Comparison of ENCODE assay signal across 8 cellular contexts in the genomic region with DNA sequence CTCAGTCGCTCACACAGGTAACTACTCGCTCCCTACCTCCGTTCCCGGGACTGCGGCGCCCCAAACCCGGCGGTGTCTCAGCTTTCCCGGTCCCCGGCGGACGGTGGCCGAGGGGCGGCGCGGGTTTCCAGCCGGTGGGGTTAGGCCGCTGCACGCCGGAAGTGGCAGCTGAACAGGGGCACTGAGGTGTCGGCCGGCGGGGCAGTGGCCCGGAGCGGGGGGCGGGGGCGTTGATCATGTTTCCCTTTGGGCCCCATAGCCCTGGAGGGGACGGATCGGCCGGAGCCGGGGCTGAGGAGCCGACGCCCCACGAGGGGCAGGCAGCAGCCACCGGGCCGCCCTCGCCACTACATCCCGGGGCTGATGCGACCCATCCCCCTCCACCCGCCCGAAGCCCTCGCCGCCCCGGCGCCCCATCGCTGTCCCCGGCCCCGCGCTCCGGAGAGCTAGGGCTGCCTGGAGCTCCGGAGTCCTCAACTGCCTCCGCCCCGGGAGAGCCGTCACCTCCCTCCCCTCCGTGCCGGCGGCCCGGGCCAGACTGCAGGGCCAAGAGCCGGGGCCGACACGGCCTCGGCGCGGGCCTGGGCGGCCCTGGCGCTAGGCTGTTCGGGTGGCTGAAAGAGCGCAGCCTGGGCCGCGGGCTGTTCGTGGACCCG. TPM values are rescaled to one million over a fixed set of nuclear protein-coding genes. Genes with fewer than 3 reads are reported as not detected.
A peak's percentile ranks its signal among the peaks of the same experiment; 100 is the strongest.
DNase-seq lines count a peak whose midpoint lies in the region; ATAC-seq, FAIRE-seq and TF ChIP-seq lines count a peak whose summit lies in the region.

Gene DCAF10 (plus strand): TSS at position 167 of the 656 bp plus-strand sequence. CDS start 70 bp downstream, at position 237.

- intact Hi-C loops in kidney (cut with DNase I), result no loop called here

- no peaks in the 10 kb centered on the region for H3K27me3 ChIP-seq in ACC112 (ENCODE audit: insufficient read depth, low read length)

- ATAC-seq in GM18519 (IDR thresholded peaks at IDR 0.05; ENCODE audit: low FRiP score, unreplicated experiment) (peak; percentile 53), HG03045 (IDR thresholded peaks at IDR 0.05; ENCODE audit: unreplicated experiment) (peak; percentile 80)
- ATAC-seq in activated CD4-positive, CD25-positive, alpha-beta regulatory T cell treated with anti-CD3 and anti-CD28 coated beads, Interleukin-2, amount 50 U/mL, for 24 hours, result peak; percentile 81 to 84

- peaks cover 26% of the 10 kb centered on the region for H3K4me1 ChIP-seq in ACC112 (ENCODE audit: control insufficient read depth, insufficient read depth, low read length, unreplicated experiment)
- peaks cover 4 to 12% of the 10 kb centered on the region in 2 donors for H3K4me1 ChIP-seq in kidney (ENCODE audit: control insufficient read depth in 1 of 2, insufficient read depth in 1 of 2, low read depth in 1 of 2, low read length in 2 of 2)

- peaks cover 46% of the 10 kb centered on the region for H3K79me2 ChIP-seq in ACC112 (ENCODE audit: control insufficient read depth, insufficient read depth, low read length, unreplicated experiment)

- H2AFZ ChIP-seq in ACC112 (ENCODE audit: low read length, unreplicated experiment), result peak within 1 kb of the TSS; percentile 88

- H3K27ac ChIP-seq in ACC112 (ENCODE audit: low read depth, low read length) (peak within 1 kb of the TSS; percentile 65), kidney (ENCODE audit: low read depth in 2 of 2, low read length in 2 of 2) (peak within 1 kb of the TSS; percentile 82 to 88)

- H3K4me3 ChIP-seq in ACC112 (ENCODE audit: low read depth, low read length) (peak within 1 kb of the TSS; percentile 98), kidney (ENCODE audit: low read length in 2 of 2) (peak within 1 kb of the TSS; percentile 90 to 94)

- H3K36me3 ChIP-seq in ACC112 (ENCODE audit: insufficient read depth, low read length) (no peaks in the 10 kb centered on the region), kidney (ENCODE audit: control insufficient read depth in 1 of 2, insufficient read depth in 2 of 2, low read length in 2 of 2) (no peaks in the 10 kb centered on the region)

- no peaks in the 10 kb centered on the region for H3K9me3 ChIP-seq in kidney (ENCODE audit: control insufficient read depth in 1 of 2, low read length in 2 of 2)

- DNase-seq in NCI-H2171 treated with DMSO at 0.1 percent for 48 hours (lab: John Stamatoyannopoulos, UW), result peak; percentile 72
- peak; percentile 79 for DNase-seq in cerebellar cortex (ENCODE audit: low spot score)
- peak; percentile 96 for DNase-seq in kidney
- DNase-seq in stimulated activated CD4-positive, alpha-beta T cell treated with anti-CD3 and anti-CD28 coated beads, Interleukin-15, amount 100 ng/mL, for 24 hours, result peak; percentile 92

- no peak for FAIRE-seq in kidney (lab: Jason Lieb, UNC)

- TF ChIP-seq CTCF in kidney (IDR thresholded peaks at IDR 0.05; ENCODE audit: borderline replicate concordance, extremely low read depth, insufficient read depth), result no peak

- peak within 1 kb of the TSS; percentile 81 to 90 for H3K9ac ChIP-seq in kidney (ENCODE audit: low read length in 2 of 2)

RNA-seq across cellular contexts. Expression of gene DCAF10, which starts in this region (rescaled TPM):
- 28.5 TPM for total RNA-seq in kidney
- polyA plus RNA-seq in kidney (ENCODE audit: insufficient read depth, low read depth, low replicate concordance), result 10.6 TPM

Comparison
In these comparisons a context has a peak if more than half of its experiments do, and no peak if none do; other contexts are left out.
1. Peak in every context shown above with its lines: DNase-seq, ATAC-seq, H3K4me3 ChIP-seq and H3K27ac ChIP-seq.